In the genomic region with DNA sequence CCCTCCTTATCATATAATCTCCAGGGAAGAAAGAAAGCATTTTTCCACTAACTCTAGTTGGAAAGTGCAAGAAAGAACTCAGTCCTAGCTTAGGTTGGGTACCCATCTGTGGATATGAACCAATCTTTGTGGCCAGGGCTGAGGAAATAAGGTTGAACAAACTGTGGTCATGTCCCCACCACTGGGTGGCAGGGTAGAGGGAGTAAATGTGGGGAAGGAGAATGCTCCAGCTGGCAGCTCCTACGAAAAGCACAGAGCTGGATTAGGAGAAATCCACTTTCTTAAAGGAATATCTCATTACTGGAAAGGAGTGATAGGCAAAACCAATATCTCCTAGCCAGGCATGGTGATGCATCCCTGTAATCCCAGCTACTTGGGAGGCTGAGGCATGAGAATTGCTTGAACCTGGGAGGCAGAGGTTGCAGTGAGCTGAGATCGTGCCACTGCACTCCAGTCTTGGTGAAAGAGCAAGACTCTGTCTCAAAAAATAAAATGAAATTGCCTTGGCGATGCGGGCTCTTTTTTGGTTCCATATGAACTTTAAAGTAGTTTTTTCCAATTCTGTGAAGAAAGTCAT, we compare ENCODE assay signal across 8 cellular contexts.
A peak's percentile ranks its signal among the peaks of the same experiment; 100 is the strongest.
DNase-seq lines count a peak whose midpoint lies in the region; ATAC-seq and TF ChIP-seq lines count a peak whose summit lies in the region.

No MANE protein-coding gene starts in this region.

- H3K27me3 Mint-ChIP-seq in naive thymus-derived CD4-positive, alpha-beta T cell = peaks cover 0 to 7% (median 4%) of the 10 kb centered on the region in 5 donors

- H3K9me3 Mint-ChIP-seq in naive thymus-derived CD4-positive, alpha-beta T cell = peaks cover 0 to 2% (median 0%) of the 10 kb centered on the region in 11 donors

- intact Hi-C loops in left colon (cut with DNase I, micrococcal nuclease) = no loop called here
- intact Hi-C loops in naive thymus-derived CD4-positive, alpha-beta T cell (cut with micrococcal nuclease) = loop anchor here (1.0 to 10.0 kb wide), 3 partner anchors 204 to 797 kb away; partner anchors contain the start of gene SLC12A2 (in 1 of the 2)

- ATAC-seq in left colon = peak; percentile 77
- ATAC-seq in GM21390 (IDR thresholded peaks at IDR 0.05; ENCODE audit: unreplicated experiment) = no peak
- ATAC-seq in HG02678 (IDR thresholded peaks at IDR 0.05; ENCODE audit: unreplicated experiment) = no peak
- ATAC-seq in naive thymus-derived CD4-positive, alpha-beta T cell = no peak

- no peaks in the 10 kb centered on the region for H3K36me3 Mint-ChIP-seq in naive thymus-derived CD4-positive, alpha-beta T cell

- peak; percentile 56 for TF ChIP-seq CTCF in GM10266 (IDR thresholded peaks at IDR 0.05; ENCODE audit: control insufficient read depth, insufficient read depth, low read depth, missing control alignments)
- TF ChIP-seq CTCF in astrocyte of the cerebellum (IDR thresholded peaks at IDR 0.05; ENCODE audit: low read depth, low read length, missing control alignments) = peak; percentile 49

- no peak overlapping the region for H3K27ac Mint-ChIP-seq in naive thymus-derived CD4-positive, alpha-beta T cell

- no peaks in the 10 kb centered on the region for H3K27me3 ChIP-seq in naive thymus-derived CD4-positive, alpha-beta T cell (ENCODE audit: control insufficient read depth in 2 of 2, insufficient read depth in 2 of 2, low read length in 2 of 2)

- no peaks in the 10 kb centered on the region for H3K36me3 ChIP-seq in naive thymus-derived CD4-positive, alpha-beta T cell (ENCODE audit: control insufficient read depth in 2 of 3, insufficient read depth in 3 of 3, low read length in 3 of 3)

- no peak overlapping the region for H3K27ac ChIP-seq in naive thymus-derived CD4-positive, alpha-beta T cell (ENCODE audit: low read depth, low read length)

- in situ Hi-C loops in astrocyte of the cerebellum (cut with HindIII; ENCODE audit: low sequenced_read_pairs) = no loop called here

- peaks cover 0 to 3% (median 0%) of the 10 kb centered on the region in 7 donors for H3K4me1 Mint-ChIP-seq in naive thymus-derived CD4-positive, alpha-beta T cell

- no peaks in the 10 kb centered on the region for H3K9me3 ChIP-seq in naive thymus-derived CD4-positive, alpha-beta T cell (ENCODE audit: control insufficient read depth in 2 of 3, low read length in 3 of 3)

- H3K4me3 Mint-ChIP-seq in naive thymus-derived CD4-positive, alpha-beta T cell = no peak overlapping the region

- DNase-seq in A172 (ENCODE audit: low spot score) (peak; percentile 65), GM10266 (ENCODE audit: extremely low spot score) (peak; percentile 33), NCI-H2171 (lab: John Stamatoyannopoulos, UW) (peak; percentile 4), astrocyte of the cerebellum (ENCODE audit: low read depth) (no peak), left colon (peak; percentile 60 to 70)
- no peak for DNase-seq in naive thymus-derived CD4-positive, alpha-beta T cell

- H3K4me3 ChIP-seq in astrocyte of the cerebellum (ENCODE audit: low read depth, low read length) = no peak overlapping the region
- no peak overlapping the region for H3K4me3 ChIP-seq in naive thymus-derived CD4-positive, alpha-beta T cell (ENCODE audit: low read length)

- CTCF ChIA-PET in naive thymus-derived CD4-positive, alpha-beta T cell (lab: Charles Lee) = no interaction called here

- POLR2A ChIA-PET in naive thymus-derived CD4-positive, alpha-beta T cell (lab: Charles Lee) = no interaction called here

- H3K4me1 ChIP-seq in naive thymus-derived CD4-positive, alpha-beta T cell (ENCODE audit: control insufficient read depth in 2 of 2, insufficient read depth in 2 of 2, low read length in 2 of 2) = no peaks in the 10 kb centered on the region

Comparison
In these comparisons a context has a peak if more than half of its experiments do, and no peak if none do; other contexts are left out.
1. DNase-seq: peak in A172 (single experiment), GM10266 (single experiment), NCI-H2171 (single experiment) and left colon (2 of 2); none in astrocyte of the cerebellum (single experiment) and naive thymus-derived CD4-positive, alpha-beta T cell (0 of 9).
2. intact Hi-C loops: an anchor here in naive thymus-derived CD4-positive, alpha-beta T cell (1.0 to 10.0 kb wide); none called in left colon.